ENCODE assay signal across 10 cellular contexts in the genomic region with DNA sequence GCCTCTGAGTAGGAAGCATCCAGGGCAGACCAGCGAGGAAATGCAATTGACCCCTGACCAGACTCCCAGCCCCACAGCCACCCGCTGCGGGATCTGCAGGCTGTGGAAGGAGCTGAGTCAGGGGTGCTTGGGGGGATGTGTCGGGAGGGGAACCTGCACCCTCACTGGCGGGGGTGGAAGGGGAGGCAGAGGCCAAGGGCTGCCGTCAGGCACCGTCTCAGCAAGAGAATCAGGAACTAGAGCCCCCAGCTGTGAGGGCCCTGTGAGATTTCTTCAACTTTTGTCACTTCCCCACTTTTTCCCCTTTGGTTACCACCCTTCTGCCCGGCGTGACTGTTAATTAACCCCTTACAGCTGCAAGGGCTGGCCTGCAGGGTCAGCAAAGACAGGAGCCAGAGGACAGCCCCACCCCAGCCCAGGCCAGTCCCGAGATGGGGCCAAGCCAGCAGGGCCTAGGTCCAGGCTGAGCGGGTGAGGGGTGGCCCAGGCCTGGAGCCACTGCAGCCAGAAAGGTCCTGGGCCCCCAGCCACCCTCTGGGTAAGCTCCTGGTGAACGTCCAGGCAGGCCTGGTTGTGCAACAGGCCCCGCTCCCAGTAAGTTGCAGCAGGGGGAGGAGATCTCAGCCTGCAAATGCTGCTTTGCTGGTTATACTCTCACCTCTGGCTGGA.
DNase-seq lines count a peak whose midpoint lies in the region; ATAC-seq and TF ChIP-seq lines count a peak whose summit lies in the region.
"Had no signal": no experiment of that assay in that cellular context is flagged by ENCODE, and none has a peak within 500 bp of the region (broad histone marks: within the 10 kb centered on the region; RNA-seq: fewer than 3 reads in every experiment).

No MANE protein-coding gene starts in this region.

- no peaks in the 10 kb centered on the region for H3K27me3 ChIP-seq in esophagus squamous epithelium

- peaks cover 30% of the 10 kb centered on the region for H3K4me1 Mint-ChIP-seq in activated CD4-positive, alpha-beta memory T cell treated with anti-CD3 and anti-CD28 coated beads for 36 hours (ENCODE audit: low read depth)
- H3K4me1 Mint-ChIP-seq in activated CD4-positive, alpha-beta memory T cell treated with anti-CD3 and anti-CD28 coated beads, Interleukin-2, amount 10 ng/mL, durations not matched to agents 7 days and 5 days, result peaks cover 38% of the 10 kb centered on the region

- ATAC-seq in HG02973 (IDR thresholded peaks at IDR 0.05; ENCODE audit: unreplicated experiment), result no peak

- intact Hi-C loops in activated CD4-positive, alpha-beta memory T cell treated with anti-CD3 and anti-CD28 coated beads for 36 hours (cut with micrococcal nuclease), result no loop called here
- intact Hi-C loops in esophagus squamous epithelium (cut with DNase I), result no loop called here

- peaks cover 0 to 11% (median 9%) of the 10 kb centered on the region in 3 donors for H3K9me3 ChIP-seq in esophagus squamous epithelium

- CTCF ChIA-PET in activated CD4-positive, alpha-beta memory T cell treated with anti-CD3 and anti-CD28 coated beads for 36 hours (lab: Charles Lee), result no interaction called here
- CTCF ChIA-PET in activated CD4-positive, alpha-beta memory T cell treated with anti-CD3 and anti-CD28 coated beads, Interleukin-2, amount 10 ng/mL, durations not matched to agents 7 days and 5 days (lab: Charles Lee), result no interaction called here

- no peak overlapping the region for H3K4me3 ChIP-seq in esophagus squamous epithelium

- TF ChIP-seq POLR2A in esophagus squamous epithelium (IDR thresholded peaks at IDR 0.05), result no peak

- 20 to 48% methylated on average over 1 to 3 of the region's 13 CpGs for WGBS in esophagus squamous epithelium, 2 donors

- peak in 1 of 6 experiments; percentile 13 for TF ChIP-seq CTCF in esophagus squamous epithelium (IDR thresholded peaks at IDR 0.05)

- H3K4me1 ChIP-seq in esophagus squamous epithelium, result peaks cover 35 to 60% (median 48%) of the 10 kb centered on the region in 3 donors

- peak overlapping the region; percentile 52 to 84 (median 66) for H3K27ac ChIP-seq in esophagus squamous epithelium

- POLR2A ChIA-PET in activated CD4-positive, alpha-beta memory T cell treated with anti-CD3 and anti-CD28 coated beads for 36 hours (lab: Charles Lee), result interaction anchor here (6.1 kb wide), 1 partner anchor 17 kb away, joined by 63 read pairs; no protein-coding TSS in a partner anchor
- POLR2A ChIA-PET in activated CD4-positive, alpha-beta memory T cell treated with anti-CD3 and anti-CD28 coated beads, Interleukin-2, amount 10 ng/mL, durations not matched to agents 7 days and 5 days (lab: Charles Lee), result interaction anchor here (6.8 kb wide), 1 partner anchor 13 kb away, joined by 46 read pairs; no protein-coding TSS in a partner anchor

- no peaks in the 10 kb centered on the region for H3K27me3 Mint-ChIP-seq in activated CD4-positive, alpha-beta memory T cell treated with anti-CD3 and anti-CD28 coated beads for 36 hours
- no peaks in the 10 kb centered on the region for H3K27me3 Mint-ChIP-seq in activated CD4-positive, alpha-beta memory T cell treated with anti-CD3 and anti-CD28 coated beads, Interleukin-2, amount 10 ng/mL, durations not matched to agents 7 days and 5 days

- H3K27ac Mint-ChIP-seq in activated CD4-positive, alpha-beta memory T cell treated with anti-CD3 and anti-CD28 coated beads for 36 hours, result no peak overlapping the region
- H3K27ac Mint-ChIP-seq in activated CD4-positive, alpha-beta memory T cell treated with anti-CD3 and anti-CD28 coated beads, Interleukin-2, amount 10 ng/mL, durations not matched to agents 7 days and 5 days, result no peak overlapping the region

- peaks cover 15% of the 10 kb centered on the region for H3K9me3 Mint-ChIP-seq in activated CD4-positive, alpha-beta memory T cell treated with anti-CD3 and anti-CD28 coated beads for 36 hours
- H3K9me3 Mint-ChIP-seq in activated CD4-positive, alpha-beta memory T cell treated with anti-CD3 and anti-CD28 coated beads, Interleukin-2, amount 10 ng/mL, durations not matched to agents 7 days and 5 days, result peaks cover 19% of the 10 kb centered on the region

- no peaks in the 10 kb centered on the region for H3K36me3 ChIP-seq in esophagus squamous epithelium

- peak; percentile 5 for DNase-seq in activated CD4-positive, alpha-beta memory T cell treated with anti-CD3 and anti-CD28 coated beads for 36 hours
- no peak for DNase-seq in activated CD4-positive, alpha-beta memory T cell treated with anti-CD3 and anti-CD28 coated beads, Interleukin-2, amount 10 ng/mL, durations not matched to agents 7 days and 5 days
- no peak for DNase-seq in esophagus squamous epithelium (lab: John Stamatoyannopoulos, UW)
- DNase-seq in midbrain (lab: John Stamatoyannopoulos, UW), result peak; percentile 65
- DNase-seq in ureter (ENCODE audit: low spot score), result peak; percentile 85
- no peak for DNase-seq in NCI-H82 treated with DMSO at 0.1 percent for 48 hours (lab: John Stamatoyannopoulos, UW; ENCODE audit: unreplicated experiment)
- no peak for DNase-seq in stimulated activated CD4-positive, alpha-beta T cell treated with anti-CD3 and anti-CD28 coated beads, Interleukin-2, amount 100 ng/mL, for 48 hours
- DNase-seq: NCI-H2029 treated with DMSO at 0.1 percent for 48 hours had no signal

- H3K36me3 Mint-ChIP-seq in activated CD4-positive, alpha-beta memory T cell treated with anti-CD3 and anti-CD28 coated beads for 36 hours, result peaks cover 2% of the 10 kb centered on the region
- peaks cover 17% of the 10 kb centered on the region for H3K36me3 Mint-ChIP-seq in activated CD4-positive, alpha-beta memory T cell treated with anti-CD3 and anti-CD28 coated beads, Interleukin-2, amount 10 ng/mL, durations not matched to agents 7 days and 5 days (ENCODE audit: low read depth)

- no peak overlapping the region for H3K4me3 Mint-ChIP-seq in activated CD4-positive, alpha-beta memory T cell treated with anti-CD3 and anti-CD28 coated beads for 36 hours
- no peak overlapping the region for H3K4me3 Mint-ChIP-seq in activated CD4-positive, alpha-beta memory T cell treated with anti-CD3 and anti-CD28 coated beads, Interleukin-2, amount 10 ng/mL, durations not matched to agents 7 days and 5 days
- H3K4me3 Mint-ChIP-seq: neural crest cell had no signal

Comparison
In these comparisons a context has a peak if more than half of its experiments do, and no peak if none do; other contexts are left out.
1. DNase-seq: peak in activated CD4-positive, alpha-beta memory T cell treated with anti-CD3 and anti-CD28 coated beads for 36 hours (single experiment), midbrain (single experiment) and ureter (single experiment); none in activated CD4-positive, alpha-beta memory T cell treated with anti-CD3 and anti-CD28 coated beads, Interleukin-2, amount 10 ng/mL, durations not matched to agents 7 days and 5 days (single experiment), esophagus squamous epithelium (single experiment), NCI-H82 treated with DMSO at 0.1 percent for 48 hours (single experiment) and stimulated activated CD4-positive, alpha-beta T cell treated with anti-CD3 and anti-CD28 coated beads, Interleukin-2, amount 100 ng/mL, for 48 hours (0 of 2).